ENCODE assay signal across 14 cellular contexts in the genomic region with DNA sequence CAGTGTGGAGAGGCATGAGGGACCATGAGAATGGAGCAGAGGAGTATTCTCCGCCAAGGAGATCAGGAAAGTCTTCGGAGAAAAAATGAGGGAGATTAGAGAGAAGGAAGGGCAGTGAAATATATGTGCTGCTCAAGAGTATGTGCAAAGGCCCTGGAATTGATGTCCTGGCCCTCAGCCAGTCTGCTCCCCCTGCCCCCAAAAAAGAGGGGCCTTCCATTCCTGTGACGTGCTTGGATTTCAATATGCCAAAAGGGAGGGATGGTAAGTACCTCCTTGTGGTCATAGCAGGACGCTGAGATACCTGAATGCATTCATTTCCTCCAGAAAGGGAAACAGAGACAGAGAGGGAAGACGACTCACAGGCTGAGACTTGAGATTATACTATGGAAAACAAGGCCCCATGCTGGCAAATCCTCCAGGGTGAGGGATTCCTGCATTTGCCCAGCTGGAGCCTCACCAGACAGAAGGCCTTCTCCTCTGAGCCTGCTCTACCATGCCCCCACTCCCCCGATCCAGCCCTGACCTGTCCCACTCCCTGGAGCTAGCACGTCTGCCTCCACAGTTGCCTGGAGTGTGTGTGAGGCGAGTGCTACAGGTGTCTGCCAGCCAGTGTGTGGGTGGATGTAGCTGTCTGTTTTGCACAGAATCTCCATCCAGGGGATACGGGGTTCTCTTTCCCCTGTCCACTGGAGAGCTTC. TPM values are rescaled to one million over a fixed set of nuclear protein-coding genes. Genes with fewer than 3 reads are reported as not detected.
DNase-seq lines count a peak whose midpoint lies in the region; ATAC-seq and TF ChIP-seq lines count a peak whose summit lies in the region.
"Had no signal": no experiment of that assay in that cellular context is flagged by ENCODE, and none has a peak within 500 bp of the region (broad histone marks: within the 10 kb centered on the region; RNA-seq: fewer than 3 reads in every experiment).

No MANE protein-coding gene starts in this region.

- H3K4me3 Mint-ChIP-seq in brain = no peak overlapping the region
- peak overlapping the region; percentile 21 for H3K4me3 Mint-ChIP-seq in natural killer cell treated with Interleukin-12 subunit alpha and Interleukin-12 subunit beta and Interleukin-15 and Interleukin-18, amount 100 ng/mL, for 72 hours

- H3K4me3 ChIP-seq in KMS-11 (IDR thresholded peaks at IDR 0.05; ENCODE audit: insufficient read depth, low read depth, low read length) = no peak overlapping the region
- H3K4me3 ChIP-seq: body of pancreas, mucosa of descending colon, tibial nerve had no signal

- DNase-seq in NCI-H2171 treated with DMSO at 0.1 percent for 48 hours (lab: John Stamatoyannopoulos, UW) = peak; percentile 16
- DNase-seq in NCI-H2171 (lab: John Stamatoyannopoulos, UW) = no peak
- DNase-seq in natural killer cell treated with Interleukin-12 subunit alpha and Interleukin-12 subunit beta and Interleukin-15 and Interleukin-18, amount 100 ng/mL, for 72 hours (ENCODE audit: low spot score) = no peak
- no peak for DNase-seq in central memory CD4-positive, alpha-beta T cell
- DNase-seq in NOMO-1 treated with DMSO at 0.1 percent for 48 hours (lab: John Stamatoyannopoulos, UW; ENCODE audit: unreplicated experiment) = no peak
- DNase-seq: body of pancreas, DMS79 treated with DMSO at 0.1 percent for 48 hours, mucosa of descending colon, NCI-H2029 treated with DMSO at 0.1 percent for 48 hours, retina had no signal

- no peak for TF ChIP-seq CTCF in KMS-11 (conservative IDR thresholded peaks at IDR 0.05; ENCODE audit: low read depth, low read length)
- no peak for TF ChIP-seq CTCF in brain (conservative IDR thresholded peaks at IDR 0.05)

- no peaks in the 10 kb centered on the region for H3K36me3 Mint-ChIP-seq in brain
- no peaks in the 10 kb centered on the region for H3K36me3 Mint-ChIP-seq in natural killer cell treated with Interleukin-12 subunit alpha and Interleukin-12 subunit beta and Interleukin-15 and Interleukin-18, amount 100 ng/mL, for 72 hours

- no peaks in the 10 kb centered on the region for H4K20me1 ChIP-seq in KMS-11 (ENCODE audit: insufficient read depth)

- H3K27me3 ChIP-seq in KMS-11 (ENCODE audit: insufficient read depth, low read depth) = no peaks in the 10 kb centered on the region
- H3K27me3 ChIP-seq: body of pancreas, tibial nerve had no signal

- peaks cover 40% of the 10 kb centered on the region for H3K27me3 Mint-ChIP-seq in brain
- no peaks in the 10 kb centered on the region for H3K27me3 Mint-ChIP-seq in natural killer cell treated with Interleukin-12 subunit alpha and Interleukin-12 subunit beta and Interleukin-15 and Interleukin-18, amount 100 ng/mL, for 72 hours

- H3K36me3 ChIP-seq in KMS-11 (ENCODE audit: insufficient read depth) = no peaks in the 10 kb centered on the region
- H3K36me3 ChIP-seq: tibial nerve had no signal

- H3K27ac Mint-ChIP-seq in brain = peak overlapping the region in 3 of 5 experiments; percentile 84 to 97 (median 87)
- H3K27ac Mint-ChIP-seq in natural killer cell treated with Interleukin-12 subunit alpha and Interleukin-12 subunit beta and Interleukin-15 and Interleukin-18, amount 100 ng/mL, for 72 hours = peak overlapping the region; percentile 48 to 72

- no peak for ATAC-seq in natural killer cell treated with Interleukin-12 subunit alpha and Interleukin-12 subunit beta and Interleukin-15 and Interleukin-18, amount 100 ng/mL, for 72 hours
- no peak for ATAC-seq in HG02798 (IDR thresholded peaks at IDR 0.05; ENCODE audit: poor library complexity, unreplicated experiment)
- ATAC-seq: body of pancreas, mucosa of descending colon had no signal

- no peak overlapping the region for H3K27ac ChIP-seq in KMS-11
- H3K27ac ChIP-seq: body of pancreas had no signal

- H2AFZ ChIP-seq in KMS-11 (ENCODE audit: low read depth) = peak overlapping the region; percentile 24; the same call in 1 of the 2 replicates

- H3K9ac ChIP-seq in KMS-11 = no peak overlapping the region

- H3K4me1 ChIP-seq in KMS-11 (ENCODE audit: low read depth, poor library complexity, severe bottlenecking) = peaks cover 60% of the 10 kb centered on the region

- peak overlapping the region; percentile 28 for H3K4me2 ChIP-seq in KMS-11

- peaks cover 9% of the 10 kb centered on the region; the same call in 1 of the 2 replicates for H3K79me2 ChIP-seq in KMS-11 (ENCODE audit: insufficient read depth, low read depth)

- peaks cover 52% of the 10 kb centered on the region for H3K4me1 Mint-ChIP-seq in brain
- H3K4me1 Mint-ChIP-seq in natural killer cell treated with Interleukin-12 subunit alpha and Interleukin-12 subunit beta and Interleukin-15 and Interleukin-18, amount 100 ng/mL, for 72 hours (ENCODE audit: low read depth in 2 of 2) = peaks cover 29 to 37% of the 10 kb centered on the region in 2 donors

- peaks cover 0 to 4% (median 0%) of the 10 kb centered on the region in 5 experiments for H3K9me3 Mint-ChIP-seq in brain
- no peaks in the 10 kb centered on the region for H3K9me3 Mint-ChIP-seq in natural killer cell treated with Interleukin-12 subunit alpha and Interleukin-12 subunit beta and Interleukin-15 and Interleukin-18, amount 100 ng/mL, for 72 hours

RNA-seq across cellular contexts. Expression of gene RARG, which starts 3.9 kb away (rescaled TPM):
- polyA plus RNA-seq in brain (ENCODE audit: insufficient read depth, low read depth, low replicate concordance) = 4.1 TPM
- 10 to 100 TPM in 1 of 2 donors, 1 to 10 TPM in 1; 5.8 to 13.3 TPM for total RNA-seq in natural killer cell treated with Interleukin-12 subunit alpha and Interleukin-12 subunit beta and Interleukin-15 and Interleukin-18, amount 100 ng/mL, for 72 hours

RNA-seq across cellular contexts. Expression of gene ITGB7, which starts 28.8 kb away (rescaled TPM):
- 0.39 TPM for polyA plus RNA-seq in brain (ENCODE audit: insufficient read depth, low read depth, low replicate concordance)
- 10 to 100 TPM; 53.0 to 81.0 TPM for total RNA-seq in natural killer cell treated with Interleukin-12 subunit alpha and Interleukin-12 subunit beta and Interleukin-15 and Interleukin-18, amount 100 ng/mL, for 72 hours

RNA-seq across cellular contexts. Expression of gene ESPL1, which starts 32.2 kb away (rescaled TPM):
- 11.8 TPM for polyA plus RNA-seq in brain (ENCODE audit: insufficient read depth, low read depth, low replicate concordance)
- 100 to 1,000 TPM in 1 of 2 donors, 10 to 100 TPM in 1; 35.2 to 127 TPM for total RNA-seq in natural killer cell treated with Interleukin-12 subunit alpha and Interleukin-12 subunit beta and Interleukin-15 and Interleukin-18, amount 100 ng/mL, for 72 hours
- total RNA-seq: body of pancreas had no signal

RNA-seq across cellular contexts. Expression of gene CSAD, which starts 55.2 kb away (rescaled TPM):
- 2.6 TPM for polyA plus RNA-seq in brain (ENCODE audit: insufficient read depth, low read depth, low replicate concordance)
- 10 to 100 TPM; 26.0 to 43.2 TPM for total RNA-seq in natural killer cell treated with Interleukin-12 subunit alpha and Interleukin-12 subunit beta and Interleukin-15 and Interleukin-18, amount 100 ng/mL, for 72 hours

RNA-seq across cellular contexts. Expression of gene ZNF740, which starts 55.4 kb away (rescaled TPM):
- polyA plus RNA-seq in brain (ENCODE audit: insufficient read depth, low read depth, low replicate concordance) = 11.0 TPM
- total RNA-seq in natural killer cell treated with Interleukin-12 subunit alpha and Interleukin-12 subunit beta and Interleukin-15 and Interleukin-18, amount 100 ng/mL, for 72 hours = 10 to 100 TPM; 34.6 to 53.1 TPM
